Comparison of ENCODE assay signal across 9 cellular contexts in the genomic region with DNA sequence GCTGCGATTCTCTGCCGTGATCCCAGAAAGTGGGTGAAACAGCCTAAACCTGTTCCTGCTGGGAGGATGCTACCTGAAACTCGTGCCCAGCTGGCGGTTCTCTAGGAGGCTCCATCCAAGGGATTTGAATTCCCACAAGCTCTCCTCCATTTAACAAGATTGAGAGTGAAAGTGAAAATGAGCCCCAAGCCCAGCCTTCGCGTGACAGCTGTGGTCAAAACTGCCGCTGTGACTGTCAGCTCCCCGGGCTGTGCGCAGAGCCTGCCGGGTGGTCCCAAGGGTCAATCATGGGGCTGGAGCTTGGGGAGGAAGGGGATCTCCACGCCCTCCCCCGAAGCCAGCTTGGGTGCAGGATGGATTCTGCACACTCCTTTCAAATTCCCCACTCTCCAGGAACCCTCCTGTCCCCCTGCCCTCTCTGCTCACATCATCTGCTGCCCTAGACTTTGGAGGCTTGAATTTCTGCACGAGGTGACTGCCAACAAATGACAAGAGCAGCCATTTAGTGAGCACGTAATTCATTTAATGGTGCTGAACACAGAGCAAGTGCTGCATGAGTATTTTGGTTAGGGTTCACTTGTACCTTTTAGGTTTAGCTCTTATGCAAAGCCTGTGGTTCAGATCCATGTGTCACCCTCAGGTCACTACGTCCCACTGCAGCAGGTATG. TPM values are rescaled to one million over a fixed set of nuclear protein-coding genes. Genes with fewer than 3 reads are reported as not detected.
A peak's percentile ranks its signal among the peaks of the same experiment; 100 is the strongest.
DNase-seq lines count a peak whose midpoint lies in the region; ATAC-seq and TF ChIP-seq lines count a peak whose summit lies in the region.
"Had no signal": no experiment of that assay in that cellular context is flagged by ENCODE, and none has a peak within 500 bp of the region (broad histone marks: within the 10 kb centered on the region; RNA-seq: fewer than 3 reads in every experiment).

No MANE protein-coding gene starts in this region.

- no peaks in the 10 kb centered on the region for H3K9me3 Mint-ChIP-seq in endothelial cell (ENCODE audit: unreplicated experiment)

- H3K36me3 ChIP-seq in mucosa of descending colon (ENCODE audit: low read depth), result no peaks in the 10 kb centered on the region

- H3K27me3 Mint-ChIP-seq in endothelial cell (ENCODE audit: unreplicated experiment), result peaks cover 3% of the 10 kb centered on the region

- no peaks in the 10 kb centered on the region for H3K9me3 ChIP-seq in mucosa of descending colon

- TF ChIP-seq CTCF in GM12865 (IDR thresholded peaks at IDR 0.05; ENCODE audit: insufficient read depth, low read depth, low read length, missing control alignments), result no peak
- no peak for TF ChIP-seq CTCF in mucosa of descending colon (IDR thresholded peaks at IDR 0.05)
- no peak for TF ChIP-seq CTCF in endothelial cell (IDR thresholded peaks at IDR 0.05; ENCODE audit: unreplicated experiment)

- H3K36me3 Mint-ChIP-seq in endothelial cell (ENCODE audit: low read depth, unreplicated experiment), result no peaks in the 10 kb centered on the region

- no peak overlapping the region for H3K4me3 Mint-ChIP-seq in endothelial cell (ENCODE audit: unreplicated experiment)

- intact Hi-C loops in mucosa of descending colon (cut with DNase I, micrococcal nuclease), result no loop called here

- H3K4me1 Mint-ChIP-seq in endothelial cell (ENCODE audit: unreplicated experiment), result no peaks in the 10 kb centered on the region

- H3K4me1 ChIP-seq in mucosa of descending colon (ENCODE audit: low read depth), result no peaks in the 10 kb centered on the region

- peak overlapping the region; percentile 52 for H3K4me3 ChIP-seq in GM12865 (ENCODE audit: low read depth, low read length)
- no peak overlapping the region for H3K4me3 ChIP-seq in mucosa of descending colon

- peak; percentile 88 for DNase-seq in GM12865 (ENCODE audit: low read depth)
- DNase-seq in NAMALWA (ENCODE audit: low spot score), result peak; percentile 62
- DNase-seq in activated T-cell treated with anti-CD3 and anti-CD28 coated beads, Interleukin-2, amount 50 U/mL, for 48 hours, result peak; percentile 79 to 80
- DNase-seq in mucosa of descending colon, result peak; percentile 55 to 73 (median 57)
- no peak for DNase-seq in endothelial cell (ENCODE audit: low spot score)
- no peak for DNase-seq in DMS114 treated with DMSO at 0.1 percent for 48 hours (lab: John Stamatoyannopoulos, UW; ENCODE audit: unreplicated experiment)
- no peak for DNase-seq in SK-N-DZ (ENCODE audit: low spot score)

- H3K27ac Mint-ChIP-seq in endothelial cell (ENCODE audit: unreplicated experiment), result no peak overlapping the region

- ATAC-seq in GM21528 (IDR thresholded peaks at IDR 0.05; ENCODE audit: low FRiP score, unreplicated experiment) (peak; percentile 40), mucosa of descending colon (peak; percentile 64)

RNA-seq across cellular contexts. Expression of a gene that starts 5.3 kb away (rescaled TPM):
- 10 to 100 TPM in 1 of 3 donors, 1 to 10 TPM in 2; 5.2 to 89.1 (median 8.8) TPM for total RNA-seq in mucosa of descending colon
- total RNA-seq in endothelial cell (ENCODE audit: unreplicated experiment), result not detected
- 0.60 TPM in 1 of 2 replicates, not detected in the other for polyA plus RNA-seq in SK-N-DZ (2014; cell fraction: cytosol; rRNA removed)
- polyA plus RNA-seq in SK-N-DZ (2014; cell fraction: nucleus; rRNA removed), result not detected in 2 replicates

RNA-seq across cellular contexts. Expression of a gene that starts 26.0 kb away (rescaled TPM):
- not detected for total RNA-seq in mucosa of descending colon
- total RNA-seq in endothelial cell (ENCODE audit: unreplicated experiment), result not detected
- polyA plus RNA-seq in SK-N-DZ (2014; cell fraction: cytosol; rRNA removed), result not detected in 2 replicates
- polyA plus RNA-seq in SK-N-DZ (2014; cell fraction: nucleus; rRNA removed), result not detected in 2 replicates
- total RNA-seq: LHCN-M2 had no signal

RNA-seq across cellular contexts. Expression of a gene that starts 44.0 kb away (rescaled TPM):
- total RNA-seq in mucosa of descending colon (not detected), endothelial cell (ENCODE audit: unreplicated experiment) (not detected)
- polyA plus RNA-seq in SK-N-DZ (2014; cell fraction: cytosol; rRNA removed), result 0.36 TPM in 1 of 2 replicates, not detected in the other
- not detected in 2 replicates for polyA plus RNA-seq in SK-N-DZ (2014; cell fraction: nucleus; rRNA removed)
- total RNA-seq: LHCN-M2 had no signal

RNA-seq across cellular contexts. Expression of a gene that starts 55.0 kb away (rescaled TPM):
- total RNA-seq in mucosa of descending colon (1 to 10 TPM; 1.3 to 3.5 (median 1.4) TPM), endothelial cell (ENCODE audit: unreplicated experiment) (2.3 TPM)
- 0.24 and 0.61 TPM in 2 replicates for polyA plus RNA-seq in SK-N-DZ (2014; cell fraction: cytosol; rRNA removed)
- polyA plus RNA-seq in SK-N-DZ (2014; cell fraction: nucleus; rRNA removed), result 0.31 and 0.36 TPM in 2 replicates

Comparison
In these comparisons a context has a peak if more than half of its experiments do, and no peak if none do; other contexts are left out.
1. DNase-seq: peak in GM12865 (single experiment), NAMALWA (single experiment), activated T-cell treated with anti-CD3 and anti-CD28 coated beads, Interleukin-2, amount 50 U/mL, for 48 hours (2 of 2) and mucosa of descending colon (3 of 3); none in endothelial cell (single experiment), DMS114 treated with DMSO at 0.1 percent for 48 hours (single experiment) and SK-N-DZ (single experiment).